8 cellular contexts compared by ENCODE assay signal in genomic region chr3:25441234-25441856, GRCh38. TPM values are rescaled to one million over a fixed set of nuclear protein-coding genes. Genes with fewer than 3 reads are reported as not detected.
A peak's percentile ranks its signal among the peaks of the same experiment; 100 is the strongest.
DNase-seq lines count a peak whose midpoint lies in the region; ATAC-seq and TF ChIP-seq lines count a peak whose summit lies in the region.

No MANE protein-coding gene starts in this region.

- no peak overlapping the region for H3K4ac ChIP-seq in mesendoderm (ENCODE audit: low read depth, low read length)

- H4K5ac ChIP-seq in mesendoderm (ENCODE audit: low read length) = no peak overlapping the region

- no peak overlapping the region for H3K18ac ChIP-seq in mesendoderm (ENCODE audit: low read length)

- H3K36me3 Mint-ChIP-seq in activated naive CD8-positive, alpha-beta T cell treated with anti-CD3 and anti-CD28 coated beads, Interleukin-2, amount 10 ng/mL, durations not matched to agents 7 days and 5 days = no peaks in the 10 kb centered on the region

- TF ChIP-seq CTCF in C4-2B (conservative IDR thresholded peaks at IDR 0.05) (peak; percentile 86), HFF-Myc (IDR thresholded peaks at IDR 0.05; ENCODE audit: low read depth, low read length, missing control alignments) (peak; percentile 85)

- H3K27ac ChIP-seq in C4-2B (no peak overlapping the region), mesendoderm (ENCODE audit: low read depth, low read length) (no peak overlapping the region)
- no peak overlapping the region for H3K27ac ChIP-seq in effector memory CD4-positive, alpha-beta T cell (ENCODE audit: insufficient read depth, low read length, poor library complexity, severe bottlenecking)

- no peaks in the 10 kb centered on the region for H3K4me1 ChIP-seq in mesendoderm (ENCODE audit: control insufficient read depth, low read depth, low read length)
- no peaks in the 10 kb centered on the region for H3K4me1 ChIP-seq in effector memory CD4-positive, alpha-beta T cell (ENCODE audit: control insufficient read depth, insufficient read depth, low read length, poor library complexity, severe bottlenecking)

- H2BK120ac ChIP-seq in mesendoderm (ENCODE audit: low read depth, low read length) = no peak overlapping the region

- H3K4me1 Mint-ChIP-seq in activated naive CD8-positive, alpha-beta T cell treated with anti-CD3 and anti-CD28 coated beads, Interleukin-2, amount 10 ng/mL, durations not matched to agents 7 days and 5 days = no peaks in the 10 kb centered on the region

- H3K9me3 ChIP-seq in effector memory CD4-positive, alpha-beta T cell (ENCODE audit: control insufficient read depth, low read length) = no peaks in the 10 kb centered on the region

- no peak overlapping the region for H2BK15ac ChIP-seq in mesendoderm (replicated peaks; ENCODE audit: low read depth)

- H3K27me3 ChIP-seq in mesendoderm (ENCODE audit: insufficient read depth, low read length, poor library complexity) = no peaks in the 10 kb centered on the region
- no peaks in the 10 kb centered on the region for H3K27me3 ChIP-seq in effector memory CD4-positive, alpha-beta T cell (replicated peaks; ENCODE audit: control insufficient read depth, insufficient read depth, low read length, poor library complexity, severe bottlenecking)

- H3K4me2 ChIP-seq in mesendoderm (ENCODE audit: low read length) = no peak overlapping the region

- H3K27ac Mint-ChIP-seq in activated naive CD8-positive, alpha-beta T cell treated with anti-CD3 and anti-CD28 coated beads, Interleukin-2, amount 10 ng/mL, durations not matched to agents 7 days and 5 days = no peak overlapping the region

- H3K9ac ChIP-seq in mesendoderm (ENCODE audit: low read length) = no peak overlapping the region

- POLR2A ChIA-PET in activated naive CD8-positive, alpha-beta T cell treated with anti-CD3 and anti-CD28 coated beads, Interleukin-2, amount 10 ng/mL, durations not matched to agents 7 days and 5 days (lab: Charles Lee) = no interaction called here

- no peak overlapping the region for H3K56ac ChIP-seq in mesendoderm (ENCODE audit: low read length)

- WGBS in mesendoderm (ENCODE audit: extremely low coverage, insufficient coverage, low lambda C conversion rate) = no CpG with 5 or more reads among the region's 17 CpGs

- DNase-seq in HFF-Myc (ENCODE audit: extremely low read depth, low read depth) (no peak), mesendoderm (peak; percentile 20), cerebellum (ENCODE audit: low spot score) (no peak), HPDE6-E6E7 (ENCODE audit: extremely low spot score) (no peak), KG1 (lab: John Stamatoyannopoulos, UW) (no peak)
- DNase-seq in activated naive CD8-positive, alpha-beta T cell treated with anti-CD3 and anti-CD28 coated beads, Interleukin-2, amount 10 ng/mL, durations not matched to agents 7 days and 5 days = peak; percentile 37
- DNase-seq in effector memory CD4-positive, alpha-beta T cell = no peak

- no peak overlapping the region for H2BK5ac ChIP-seq in mesendoderm (ENCODE audit: low read length)

- no peak overlapping the region for H3K4me3 Mint-ChIP-seq in activated naive CD8-positive, alpha-beta T cell treated with anti-CD3 and anti-CD28 coated beads, Interleukin-2, amount 10 ng/mL, durations not matched to agents 7 days and 5 days

- peaks cover 4% of the 10 kb centered on the region for H3K27me3 Mint-ChIP-seq in activated naive CD8-positive, alpha-beta T cell treated with anti-CD3 and anti-CD28 coated beads, Interleukin-2, amount 10 ng/mL, durations not matched to agents 7 days and 5 days

- no peak overlapping the region for H2AK5ac ChIP-seq in mesendoderm (ENCODE audit: low read length)

- no peaks in the 10 kb centered on the region for H3K79me2 ChIP-seq in mesendoderm (ENCODE audit: control insufficient read depth, insufficient read depth, low read length)

- H4K8ac ChIP-seq in mesendoderm (ENCODE audit: low read depth, low read length) = no peak overlapping the region

- ATAC-seq in activated naive CD8-positive, alpha-beta T cell treated with anti-CD3 and anti-CD28 coated beads, Interleukin-2, amount 10 ng/mL, durations not matched to agents 7 days and 5 days (ENCODE audit: low read depth) = no peak

- H3K23ac ChIP-seq in mesendoderm (ENCODE audit: low read length) = no peak overlapping the region

- H3K4me3 ChIP-seq in HFF-Myc (replicated peaks; ENCODE audit: low read depth, low read length) = no peak overlapping the region
- H3K4me3 ChIP-seq in mesendoderm (ENCODE audit: low read length) = no peak overlapping the region
- H3K4me3 ChIP-seq in effector memory CD4-positive, alpha-beta T cell (ENCODE audit: insufficient read depth, low read depth, low read length, poor library complexity, severe bottlenecking) = no peak overlapping the region

- no peaks in the 10 kb centered on the region for H3K79me1 ChIP-seq in mesendoderm (ENCODE audit: low read length)

- H3K36me3 ChIP-seq in mesendoderm (ENCODE audit: control insufficient read depth, insufficient read depth, low read length) = no peaks in the 10 kb centered on the region
- no peaks in the 10 kb centered on the region for H3K36me3 ChIP-seq in effector memory CD4-positive, alpha-beta T cell (ENCODE audit: control insufficient read depth, insufficient read depth, low read length)

- no peaks in the 10 kb centered on the region for H3K9me3 Mint-ChIP-seq in activated naive CD8-positive, alpha-beta T cell treated with anti-CD3 and anti-CD28 coated beads, Interleukin-2, amount 10 ng/mL, durations not matched to agents 7 days and 5 days

RNA-seq across cellular contexts. Expression of gene RARB, which starts 13.3 kb away (rescaled TPM):
- not detected for total RNA-seq in activated naive CD8-positive, alpha-beta T cell treated with anti-CD3 and anti-CD28 coated beads, Interleukin-2, amount 10 ng/mL, durations not matched to agents 7 days and 5 days
- polyA plus RNA-seq in mesendoderm (2013, experiment 1 of 2) = 0.14 TPM
- polyA plus RNA-seq in mesendoderm (2013, experiment 2 of 2) = 0.18 TPM
- 11.6 TPM for total RNA-seq in cerebellum

Comparison
In these comparisons a context has a peak if more than half of its experiments do, and no peak if none do; other contexts are left out.
1. DNase-seq: peak in activated naive CD8-positive, alpha-beta T cell treated with anti-CD3 and anti-CD28 coated beads, Interleukin-2, amount 10 ng/mL, durations not matched to agents 7 days and 5 days (single experiment) and mesendoderm (single experiment); none in HFF-Myc (single experiment), cerebellum (single experiment), effector memory CD4-positive, alpha-beta T cell (0 of 3), HPDE6-E6E7 (single experiment) and KG1 (single experiment).
2. RNA of gene RARB, which starts 13.3 kb away (total RNA-seq): 11.6 TPM in cerebellum (single experiment); not detected in activated naive CD8-positive, alpha-beta T cell treated with anti-CD3 and anti-CD28 coated beads, Interleukin-2, amount 10 ng/mL, durations not matched to agents 7 days and 5 days; every median in the first group is over 10 times any median in the second.